Comparison of ENCODE assay signal across 8 cellular contexts in the genomic region with DNA sequence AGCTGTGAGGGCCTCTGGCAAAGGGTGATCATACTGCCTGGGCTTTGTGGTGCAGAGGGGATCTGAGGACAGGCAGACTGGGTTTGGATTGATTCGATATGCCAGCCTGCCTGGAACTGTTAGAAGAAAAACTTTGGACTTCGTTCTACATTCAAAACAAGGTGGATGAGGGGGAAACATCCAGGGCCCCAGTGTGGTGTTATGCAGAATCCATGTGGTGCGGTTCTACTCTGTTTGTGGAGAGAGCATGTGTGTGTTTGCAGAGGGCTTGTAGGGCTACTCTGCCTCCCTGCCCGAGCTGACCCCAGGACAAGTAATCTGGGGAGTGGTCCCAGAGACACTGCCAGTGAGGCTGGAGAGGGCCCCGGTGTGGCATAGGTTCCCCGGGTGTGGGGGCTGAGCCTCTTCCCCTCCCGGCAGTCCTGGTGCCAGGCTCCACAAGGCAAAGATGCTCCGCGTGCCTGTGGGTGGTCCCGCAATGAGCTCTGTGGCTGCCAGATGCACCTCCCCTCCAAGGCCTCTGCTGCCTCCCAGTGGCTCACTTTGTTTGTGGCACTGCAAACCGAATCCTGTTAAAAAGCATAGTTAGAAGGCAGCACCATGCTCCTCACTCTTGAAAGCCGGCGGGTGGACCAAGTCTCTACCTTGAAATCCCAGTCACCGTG. TPM values are rescaled to one million over a fixed set of nuclear protein-coding genes. Genes with fewer than 3 reads are reported as not detected.
DNase-seq lines count a peak whose midpoint lies in the region; ATAC-seq and TF ChIP-seq lines count a peak whose summit lies in the region.

No MANE protein-coding gene starts in this region.

- peaks cover 2% of the 10 kb centered on the region for H3K27me3 Mint-ChIP-seq in activated CD8-positive, alpha-beta T cell treated with anti-CD3 and anti-CD28 coated beads for 36 hours

- no peaks in the 10 kb centered on the region for H3K4me1 ChIP-seq in HEK293 (ENCODE audit: control insufficient read depth, insufficient read depth, low read length)
- peaks cover 0 to 9% (median 3%) of the 10 kb centered on the region in 4 donors for H3K4me1 ChIP-seq in esophagus muscularis mucosa

- H3K27me3 ChIP-seq in esophagus muscularis mucosa: no peaks in the 10 kb centered on the region

- DNase-seq in COLO668 (lab: John Stamatoyannopoulos, UW; ENCODE audit: unreplicated experiment) (peak; percentile 89), NCI-H345 (lab: John Stamatoyannopoulos, UW) (peak; percentile 80), esophagus muscularis mucosa (ENCODE audit: extremely low spot score) (peak; percentile 92), mucosa of gallbladder (ENCODE audit: low spot score) (peak; percentile 45), substantia nigra (lab: John Stamatoyannopoulos, UW) (peak in 38 of 49 donors; percentile 9 to 82 (median 50))
- DNase-seq in activated CD8-positive, alpha-beta T cell treated with anti-CD3 and anti-CD28 coated beads for 36 hours: peak; percentile 80
- no peak for DNase-seq in activated CD4-positive, CD25-positive, alpha-beta regulatory T cell treated with anti-CD3 and anti-CD28 coated beads, Interleukin-2, amount 50 U/mL, for 72 hours

- peak; percentile 96 for ATAC-seq in activated CD8-positive, alpha-beta T cell treated with anti-CD3 and anti-CD28 coated beads for 36 hours

- intact Hi-C loops in activated CD8-positive, alpha-beta T cell treated with anti-CD3 and anti-CD28 coated beads for 36 hours (cut with micrococcal nuclease): loop anchor here (5.0 kb wide), 1 partner anchor 105 kb away; no protein-coding TSS in a partner anchor
- intact Hi-C loops in esophagus muscularis mucosa (cut with DNase I): no loop called here

- TF ChIP-seq CTCF in HEK293 (tag by site-specific recombination; IDR thresholded peaks at IDR 0.05) (no peak), esophagus muscularis mucosa (IDR thresholded peaks at IDR 0.05) (peak; percentile 55 to 71 (median 55))
- TF ChIP-seq CTCF in activated CD8-positive, alpha-beta T cell treated with anti-CD3 and anti-CD28 coated beads for 36 hours (IDR thresholded peaks at IDR 0.05): peak; percentile 73

- no peaks in the 10 kb centered on the region for H3K36me3 Mint-ChIP-seq in activated CD8-positive, alpha-beta T cell treated with anti-CD3 and anti-CD28 coated beads for 36 hours (ENCODE audit: low read depth)

- whole genome bisulfite sequencing in esophagus muscularis mucosa: 36% methylated on average over 8 of the region's 14 CpGs

- H3K4me3 ChIP-seq in HEK293 (ENCODE audit: low read depth, low read length) (no peak overlapping the region), esophagus muscularis mucosa (no peak overlapping the region)

- H3K9me3 Mint-ChIP-seq in activated CD8-positive, alpha-beta T cell treated with anti-CD3 and anti-CD28 coated beads for 36 hours: no peaks in the 10 kb centered on the region

- TF ChIP-seq EP300 in esophagus muscularis mucosa (IDR thresholded peaks at IDR 0.05): no peak

- H3K36me3 ChIP-seq in HEK293 (ENCODE audit: control insufficient read depth in 2 of 2, insufficient read depth in 1 of 2, low read length in 2 of 2): no peaks in the 10 kb centered on the region
- H3K36me3 ChIP-seq in esophagus muscularis mucosa: no peaks in the 10 kb centered on the region

- CTCF ChIA-PET in HEK293 (lab: Yijun Ruan, JAX): interaction anchor here (0.5 to 2.0 kb wide), 19 partner anchors 11 to 709 kb away, joined by 3 to 10 read pairs (median 3); a partner anchor contains a TSS
- CTCF ChIA-PET in activated CD8-positive, alpha-beta T cell treated with anti-CD3 and anti-CD28 coated beads for 36 hours (lab: Charles Lee): interaction anchor here (0.6 to 2.7 kb wide), 20 partner anchors 10 to 304 kb away, joined by 3 to 28 read pairs (median 4); a partner anchor contains a TSS

- H3K27ac ChIP-seq in HEK293 (ENCODE audit: extremely low read depth, low read depth, low read length) (no peak overlapping the region), esophagus muscularis mucosa (replicated peaks in 1 of 4) (no peak overlapping the region), substantia nigra (ENCODE audit: low read depth, low read length, poor library complexity, severe bottlenecking) (no peak overlapping the region)

- POLR2A ChIA-PET in HEK293 (lab: Yijun Ruan, JAX): no interaction called here
- POLR2A ChIA-PET in activated CD8-positive, alpha-beta T cell treated with anti-CD3 and anti-CD28 coated beads for 36 hours (lab: Charles Lee): interaction anchor here (1.0 to 1.4 kb wide), 2 partner anchors 30 to 74 kb away, joined by 3 to 4 read pairs; no protein-coding TSS in a partner anchor

- TF ChIP-seq POLR2A in esophagus muscularis mucosa (IDR thresholded peaks at IDR 0.05; ENCODE audit: low read depth): no peak

- no peak overlapping the region for H3K27ac Mint-ChIP-seq in activated CD8-positive, alpha-beta T cell treated with anti-CD3 and anti-CD28 coated beads for 36 hours

- H3K4me3 Mint-ChIP-seq in activated CD8-positive, alpha-beta T cell treated with anti-CD3 and anti-CD28 coated beads for 36 hours: no peak overlapping the region

- H3K4me1 Mint-ChIP-seq in activated CD8-positive, alpha-beta T cell treated with anti-CD3 and anti-CD28 coated beads for 36 hours (ENCODE audit: low read depth): no peaks in the 10 kb centered on the region

- H3K9me3 ChIP-seq in HEK293 (ENCODE audit: control insufficient read depth, insufficient read depth, low read depth, low read length) (no peaks in the 10 kb centered on the region), esophagus muscularis mucosa (no peaks in the 10 kb centered on the region)

TF ChIP-seq in HEK293, 187 proteins besides CTCF, POLR2A, EP300 and RAD21:
- TF ChIP-seq GLIS1 (tag by site-specific recombination; IDR thresholded peaks at IDR 0.05) (peak; percentile 34; the same call in 1 of the 2 replicates), SP7 (tag by site-specific recombination; IDR thresholded peaks at IDR 0.05) (peak; percentile 25; the same call in 1 of the 2 replicates), ZNF248 (tag by site-specific recombination; IDR thresholded peaks at IDR 0.05) (no peak), ZIC2 (tag by site-specific recombination; IDR thresholded peaks at IDR 0.05) (peak; percentile 51), SETDB1 (IDR thresholded peaks at IDR 0.05; ENCODE audit: insufficient read length, low read length) (no peak), HOXD13 (CRISPR knock-in tag; IDR thresholded peaks at IDR 0.05; ENCODE audit: borderline replicate concordance) (no peak), ZNF501 (tag by site-specific recombination; IDR thresholded peaks at IDR 0.05) (peak; percentile 34; the same call in 1 of the 2 replicates), ZEB2 (tag by site-specific recombination; IDR thresholded peaks at IDR 0.05) (no peak), ZFHX2 (tag by site-specific recombination; conservative IDR thresholded peaks at IDR 0.05) (0 out of 2 replicates have a peak, but pooled peaks have one; percentile 20), ZBTB17 (tag by site-specific recombination; IDR thresholded peaks at IDR 0.05) (peak; percentile 55), ZNF660 (tag by site-specific recombination; IDR thresholded peaks at IDR 0.05) (peak; percentile 66), ZNF654 (tag by site-specific recombination; IDR thresholded peaks at IDR 0.05; ENCODE audit: low read depth) (peak; percentile 82)
- TF ChIP-seq, protein P1, sequence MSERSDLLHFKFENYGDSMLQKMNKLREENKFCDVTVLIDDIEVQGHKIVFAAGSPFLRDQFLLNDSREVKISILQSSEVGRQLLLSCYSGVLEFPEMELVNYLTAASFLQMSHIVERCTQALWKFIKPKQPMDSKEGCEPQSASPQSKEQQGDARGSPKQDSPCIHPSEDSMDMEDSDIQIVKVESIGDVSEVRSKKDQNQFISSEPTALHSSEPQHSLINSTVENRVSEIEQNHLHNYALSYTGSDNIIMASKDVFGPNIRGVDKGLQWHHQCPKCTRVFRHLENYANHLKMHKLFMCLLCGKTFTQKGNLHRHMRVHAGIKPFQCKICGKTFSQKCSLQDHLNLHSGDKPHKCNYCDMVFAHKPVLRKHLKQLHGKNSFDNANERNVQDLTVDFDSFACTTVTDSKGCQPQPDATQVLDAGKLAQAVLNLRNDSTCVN (tag by site-specific recombination; optimal IDR thresholded peaks at IDR 0.05): peak; percentile 32

RNA-seq across cellular contexts. Expression of a gene that starts 22.3 kb away (rescaled TPM):
- total RNA-seq in activated CD8-positive, alpha-beta T cell treated with anti-CD3 and anti-CD28 coated beads for 36 hours: 100 to 1,000 TPM; 174 to 184 TPM
- total RNA-seq in esophagus muscularis mucosa: 10 to 100 TPM; 30.7 to 42.2 (median 32.1) TPM
- 53.4 TPM for total RNA-seq in mucosa of gallbladder
